ENCODE assay signal across 1 cellular context in the genomic region with DNA sequence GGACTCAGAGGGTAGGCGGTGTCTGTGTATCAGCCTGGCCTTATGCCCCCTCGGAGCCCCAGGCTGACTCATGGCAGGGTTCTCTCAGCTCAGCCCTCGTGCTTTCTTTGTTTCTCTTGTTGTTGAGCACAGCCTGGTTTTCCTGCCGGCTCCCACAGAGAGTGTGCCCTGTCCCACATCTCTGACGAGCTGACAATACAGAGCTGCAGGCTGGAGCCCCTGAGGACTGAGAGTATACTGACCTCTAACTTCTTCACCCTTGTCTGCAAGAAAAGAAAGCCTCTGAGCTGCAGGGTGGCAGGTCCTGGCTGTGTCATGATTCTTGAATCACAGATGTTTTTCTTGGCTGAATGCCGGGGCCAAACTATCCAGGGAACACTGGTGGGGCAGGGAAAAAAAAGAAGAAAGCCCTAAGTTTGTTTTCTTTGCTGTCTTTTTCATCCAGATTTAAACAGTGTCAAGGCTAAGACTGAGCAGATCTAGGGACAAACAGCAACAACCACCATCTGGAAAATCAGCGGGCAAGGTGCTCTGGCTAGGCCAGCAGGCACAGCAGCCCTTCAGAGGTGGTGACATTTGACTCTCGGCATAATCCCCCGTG.
TF ChIP-seq lines count a peak whose summit lies in the region.

No MANE protein-coding gene starts in this region.

TF ChIP-seq in HEK293, 187 proteins besides CTCF, POLR2A, EP300 and RAD21 (continued from another document and continues in another):
- no peak for TF ChIP-seq ZSCAN23 (tag by site-specific recombination; IDR thresholded peaks at IDR 0.05)
- TF ChIP-seq, protein P1, sequence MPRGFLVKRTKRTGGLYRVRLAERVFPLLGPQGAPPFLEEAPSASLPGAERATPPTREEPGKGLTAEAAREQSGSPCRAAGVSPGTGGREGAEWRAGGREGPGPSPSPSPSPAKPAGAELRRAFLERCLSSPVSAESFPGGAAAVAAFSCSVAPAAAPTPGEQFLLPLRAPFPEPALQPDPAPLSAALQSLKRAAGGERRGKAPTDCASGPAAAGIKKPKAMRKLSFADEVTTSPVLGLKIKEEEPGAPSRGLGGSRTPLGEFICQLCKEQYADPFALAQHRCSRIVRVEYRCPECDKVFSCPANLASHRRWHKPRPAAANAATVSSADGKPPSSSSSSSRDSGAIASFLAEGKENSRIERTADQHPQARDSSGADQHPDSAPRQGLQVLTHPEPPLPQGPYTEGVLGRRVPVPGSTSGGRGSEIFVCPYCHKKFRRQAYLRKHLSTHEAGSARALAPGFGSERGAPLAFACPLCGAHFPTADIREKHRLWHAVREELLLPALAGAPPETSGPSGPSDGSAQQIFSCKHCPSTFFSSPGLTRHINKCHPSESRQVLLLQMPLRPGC (tag by site-specific recombination; IDR thresholded peaks at IDR 0.05), result no peak
- TF ChIP-seq ZNF146 (tag by site-specific recombination; IDR thresholded peaks at IDR 0.05), result no peak
- TF ChIP-seq ZNF560 (tag by site-specific recombination; IDR thresholded peaks at IDR 0.05; ENCODE audit: borderline replicate concordance), result no peak
- no peak for TF ChIP-seq ZNF138 (tag by site-specific recombination; IDR thresholded peaks at IDR 0.05; ENCODE audit: borderline replicate concordance)
- no peak for TF ChIP-seq ZNF148 (tag by site-specific recombination; IDR thresholded peaks at IDR 0.05; ENCODE audit: borderline replicate concordance)
- TF ChIP-seq ZNF521 (tag by site-specific recombination; IDR thresholded peaks at IDR 0.05), result no peak
- TF ChIP-seq, protein P2, sequence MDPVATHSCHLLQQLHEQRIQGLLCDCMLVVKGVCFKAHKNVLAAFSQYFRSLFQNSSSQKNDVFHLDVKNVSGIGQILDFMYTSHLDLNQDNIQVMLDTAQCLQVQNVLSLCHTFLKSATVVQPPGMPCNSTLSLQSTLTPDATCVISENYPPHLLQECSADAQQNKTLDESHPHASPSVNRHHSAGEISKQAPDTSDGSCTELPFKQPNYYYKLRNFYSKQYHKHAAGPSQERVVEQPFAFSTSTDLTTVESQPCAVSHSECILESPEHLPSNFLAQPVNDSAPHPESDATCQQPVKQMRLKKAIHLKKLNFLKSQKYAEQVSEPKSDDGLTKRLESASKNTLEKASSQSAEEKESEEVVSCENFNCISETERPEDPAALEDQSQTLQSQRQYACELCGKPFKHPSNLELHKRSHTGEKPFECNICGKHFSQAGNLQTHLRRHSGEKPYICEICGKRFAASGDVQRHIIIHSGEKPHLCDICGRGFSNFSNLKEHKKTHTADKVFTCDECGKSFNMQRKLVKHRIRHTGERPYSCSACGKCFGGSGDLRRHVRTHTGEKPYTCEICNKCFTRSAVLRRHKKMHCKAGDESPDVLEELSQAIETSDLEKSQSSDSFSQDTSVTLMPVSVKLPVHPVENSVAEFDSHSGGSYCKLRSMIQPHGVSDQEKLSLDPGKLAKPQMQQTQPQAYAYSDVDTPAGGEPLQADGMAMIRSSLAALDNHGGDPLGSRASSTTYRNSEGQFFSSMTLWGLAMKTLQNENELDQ (tag by site-specific recombination; IDR thresholded peaks at IDR 0.05; ENCODE audit: low read depth), result no peak
- no peak for TF ChIP-seq ZNF555 (tag by site-specific recombination; conservative IDR thresholded peaks at IDR 0.05)
- no peak for TF ChIP-seq YY2 (tag by site-specific recombination; IDR thresholded peaks at IDR 0.05)
- peak; percentile 53 for TF ChIP-seq ZBTB20 (tag by site-specific recombination; IDR thresholded peaks at IDR 0.05)
- TF ChIP-seq ZBTB8A (tag by site-specific recombination; IDR thresholded peaks at IDR 0.05), result no peak
- no peak for TF ChIP-seq ATF2 (tag by site-specific recombination; IDR thresholded peaks at IDR 0.05; ENCODE audit: low read depth)
- TF ChIP-seq ZNF416 (tag by site-specific recombination; IDR thresholded peaks at IDR 0.05), result no peak
- TF ChIP-seq ZSCAN16 (tag by site-specific recombination; IDR thresholded peaks at IDR 0.05), result no peak
- no peak for TF ChIP-seq ZNF10 (tag by site-specific recombination; IDR thresholded peaks at IDR 0.05)
- no peak for TF ChIP-seq ZFP37 (tag by site-specific recombination; IDR thresholded peaks at IDR 0.05)
- peak; percentile 32; the same call in 1 of the 2 replicates for TF ChIP-seq ZBTB17 (tag by site-specific recombination; IDR thresholded peaks at IDR 0.05)
- TF ChIP-seq ZNF140 (tag by site-specific recombination; IDR thresholded peaks at IDR 0.05), result no peak
- TF ChIP-seq SALL2 (tag by site-specific recombination; IDR thresholded peaks at IDR 0.05; ENCODE audit: borderline replicate concordance), result no peak
- TF ChIP-seq KLF16 (tag by site-specific recombination; IDR thresholded peaks at IDR 0.05), result no peak
- no peak for TF ChIP-seq HOXC10 (CRISPR knock-in tag; IDR thresholded peaks at IDR 0.05)
- no peak for TF ChIP-seq ZNF48 (tag by site-specific recombination; IDR thresholded peaks at IDR 0.05)
- peak; percentile 89 for TF ChIP-seq ZIC2 (tag by site-specific recombination; IDR thresholded peaks at IDR 0.05)
- no peak for TF ChIP-seq HOXA7 (CRISPR knock-in tag; IDR thresholded peaks at IDR 0.05; ENCODE audit: borderline replicate concordance)
- TF ChIP-seq SETDB1 (IDR thresholded peaks at IDR 0.05; ENCODE audit: insufficient read length, low read length), result no peak
- no peak for TF ChIP-seq ZNF76 (tag by site-specific recombination; IDR thresholded peaks at IDR 0.05; ENCODE audit: borderline replicate concordance, low read depth)
- no peak for TF ChIP-seq ZNF184 (tag by site-specific recombination; IDR thresholded peaks at IDR 0.05)
- TF ChIP-seq EGR2 (tag by site-specific recombination; IDR thresholded peaks at IDR 0.05; ENCODE audit: low read depth), result no peak
- no peak for TF ChIP-seq RBAK (tag by site-specific recombination; IDR thresholded peaks at IDR 0.05)
- no peak for TF ChIP-seq ZNF529 (tag by site-specific recombination; IDR thresholded peaks at IDR 0.05; ENCODE audit: insufficient replicate concordance)
- TF ChIP-seq ZNF24 (tag by site-specific recombination; IDR thresholded peaks at IDR 0.05), result no peak
- no peak for TF ChIP-seq KLF8 (tag by site-specific recombination; IDR thresholded peaks at IDR 0.05)
- TF ChIP-seq SP3 (tag by site-specific recombination; IDR thresholded peaks at IDR 0.05), result no peak
- no peak for TF ChIP-seq ZNF132 (tag by site-specific recombination; IDR thresholded peaks at IDR 0.05; ENCODE audit: borderline replicate concordance)
- TF ChIP-seq ZNF518A (tag by site-specific recombination; conservative IDR thresholded peaks at IDR 0.05; ENCODE audit: low read depth), result no peak
- no peak for TF ChIP-seq BCL11B (tag by site-specific recombination; IDR thresholded peaks at IDR 0.05; ENCODE audit: low read depth)
- TF ChIP-seq ZNF335 (tag by site-specific recombination; conservative IDR thresholded peaks at IDR 0.05), result peak; percentile 26; the same call in 1 of the 2 replicates
- no peak for TF ChIP-seq WT1 (tag by site-specific recombination; IDR thresholded peaks at IDR 0.05)
- TF ChIP-seq PRDM10 (tag by site-specific recombination; IDR thresholded peaks at IDR 0.05), result peak; percentile 90
- peak; percentile 14; the same call in 1 of the 2 replicates for TF ChIP-seq GLIS2 (tag by site-specific recombination; IDR thresholded peaks at IDR 0.05)
- no peak for TF ChIP-seq ZNF391 (tag by site-specific recombination; IDR thresholded peaks at IDR 0.05; ENCODE audit: borderline replicate concordance, low read depth)
- TF ChIP-seq TCF7L2 (IDR thresholded peaks at IDR 0.05; ENCODE audit: borderline replicate concordance, low read depth, low read length), result no peak
- TF ChIP-seq ZNF510 (tag by site-specific recombination; IDR thresholded peaks at IDR 0.05; ENCODE audit: insufficient replicate concordance), result no peak
- TF ChIP-seq ZNF155 (tag by site-specific recombination; IDR thresholded peaks at IDR 0.05), result no peak
- TF ChIP-seq ZNF292 (tag by site-specific recombination; IDR thresholded peaks at IDR 0.05; ENCODE audit: borderline replicate concordance, low read depth), result no peak
